ENCODE assay signal across 29 cellular contexts in the genomic region with DNA sequence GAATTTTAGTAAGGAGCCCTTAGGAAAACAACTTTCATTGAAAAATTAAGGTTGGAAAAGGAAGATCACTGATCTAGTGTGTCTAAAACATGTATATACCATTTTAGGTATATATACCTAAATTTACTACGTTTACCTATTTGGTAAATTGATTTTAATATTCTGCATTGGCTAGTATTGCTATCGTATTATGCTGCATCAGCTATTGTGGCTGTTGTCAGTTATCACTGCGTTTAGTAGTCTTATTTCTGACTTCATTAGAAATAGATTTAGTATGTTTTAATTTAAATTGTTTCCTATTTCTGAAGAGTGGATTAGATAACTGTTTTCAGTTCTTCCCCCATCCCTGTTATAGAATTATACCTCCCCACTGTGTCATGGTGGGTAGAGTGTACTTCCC.
"Had no signal": no experiment of that assay in that cellular context is flagged by ENCODE, and none has a peak within 500 bp of the region (broad histone marks: within the 10 kb centered on the region; RNA-seq: fewer than 3 reads in every experiment).

No MANE protein-coding gene starts in this region.

- FAIRE-seq: urothelium cell line had no signal

- H3K27ac Mint-ChIP-seq: stimulated activated effector memory CD8-positive, alpha-beta T cell treated with anti-CD3 and anti-CD28 coated beads, Interleukin-12 subunit alpha, Interleukin-12 subunit beta, amount 100 ng/mL, for 72 hours; stimulated activated memory B cell treated with anti-CD40 and anti-IgM and Interleukin-4, amounts not matched to agents 10 μg/mL and 1 μg/mL and 100 μg/mL, for 72 hours; stimulated activated naive B cell treated with anti-CD40 and anti-IgM and Interleukin-4, amounts not matched to agents 10 μg/mL and 1 μg/mL and 100 μg/mL, for 72 hours; stimulated activated naive CD8-positive, alpha-beta T cell treated with anti-CD3 and anti-CD28 coated beads, Interleukin-15, amount 100 ng/mL, for 72 hours; stimulated activated naive CD8-positive, alpha-beta T cell treated with anti-CD3 and anti-CD28 coated beads, Interleukin-15, Interleukin-2, amounts not matched to agents 100 ng/mL and 50 ng/mL, for 24 hours; type B pancreatic cell had no signal

- H3K36me3 ChIP-seq: stomach, suprapubic skin, thoracic aorta, thyroid gland, tibial artery, tibial nerve, transverse colon, upper lobe of left lung, upper lobe of right lung, uterus, vagina had no signal

- H3K4me3 Mint-ChIP-seq: stimulated activated effector memory CD8-positive, alpha-beta T cell treated with anti-CD3 and anti-CD28 coated beads, Interleukin-12 subunit alpha, Interleukin-12 subunit beta, amount 100 ng/mL, for 72 hours; stimulated activated memory B cell treated with anti-CD40 and anti-IgM and Interleukin-4, amounts not matched to agents 10 μg/mL and 1 μg/mL and 100 μg/mL, for 72 hours; stimulated activated naive B cell treated with anti-CD40 and anti-IgM and Interleukin-4, amounts not matched to agents 10 μg/mL and 1 μg/mL and 100 μg/mL, for 72 hours; stimulated activated naive CD8-positive, alpha-beta T cell treated with anti-CD3 and anti-CD28 coated beads, Interleukin-15, amount 100 ng/mL, for 72 hours; stimulated activated naive CD8-positive, alpha-beta T cell treated with anti-CD3 and anti-CD28 coated beads, Interleukin-15, Interleukin-2, amounts not matched to agents 100 ng/mL and 50 ng/mL, for 24 hours; type B pancreatic cell had no signal

- H3K27me3 Mint-ChIP-seq: stimulated activated memory B cell treated with anti-CD40 and anti-IgM and Interleukin-4, amounts not matched to agents 10 μg/mL and 1 μg/mL and 100 μg/mL, for 72 hours; stimulated activated naive B cell treated with anti-CD40 and anti-IgM and Interleukin-4, amounts not matched to agents 10 μg/mL and 1 μg/mL and 100 μg/mL, for 72 hours; stimulated activated naive CD8-positive, alpha-beta T cell treated with anti-CD3 and anti-CD28 coated beads, Interleukin-15, amount 100 ng/mL, for 72 hours; stimulated activated naive CD8-positive, alpha-beta T cell treated with anti-CD3 and anti-CD28 coated beads, Interleukin-15, Interleukin-2, amounts not matched to agents 100 ng/mL and 50 ng/mL, for 24 hours had no signal

- H3K4me1 ChIP-seq: stomach, suprapubic skin, testis, thyroid gland, tibial artery, tibial nerve, transverse colon, upper lobe of left lung, upper lobe of right lung, uterus had no signal

- ATAC-seq: stimulated activated effector memory CD8-positive, alpha-beta T cell treated with anti-CD3 and anti-CD28 coated beads, Interleukin-12 subunit alpha, Interleukin-12 subunit beta, amount 100 ng/mL, for 72 hours; stimulated activated memory B cell treated with anti-CD40 and anti-IgM and Interleukin-4, amounts not matched to agents 10 μg/mL and 1 μg/mL and 100 μg/mL, for 72 hours; stimulated activated naive B cell treated with anti-CD40 and anti-IgM and Interleukin-4, amounts not matched to agents 10 μg/mL and 1 μg/mL and 100 μg/mL, for 72 hours; stimulated activated naive CD8-positive, alpha-beta T cell treated with anti-CD3 and anti-CD28 coated beads, Interleukin-15, amount 100 ng/mL, for 72 hours; stimulated activated naive CD8-positive, alpha-beta T cell treated with anti-CD3 and anti-CD28 coated beads, Interleukin-15, Interleukin-2, amounts not matched to agents 100 U/mL and 50 U/mL, for 24 hours; upper lobe of right lung had no signal

- DNase-seq: stimulated activated CD4-positive, alpha-beta T cell treated with anti-CD3 and anti-CD28 coated beads, Interleukin-2, amount 100 ng/mL, for 48 hours; stimulated activated CD4-positive, alpha-beta T cell treated with anti-CD3 and anti-CD28 coated beads, Interleukin-4, amount 100 ng/mL, for 1 hour; stimulated activated CD4-positive, alpha-beta T cell treated with anti-CD3 and anti-CD28 coated beads, Interleukin-4, amount 100 ng/mL, for 24 hours; stimulated activated CD4-positive, alpha-beta T cell treated with anti-CD3 and anti-CD28 coated beads, Interleukin-4, amount 100 ng/mL, for 4 hours; stimulated activated CD8-positive, alpha-beta memory T cell treated with anti-CD3 and anti-CD28 coated beads, Interleukin-4, amount 100 ng/mL, for 48 hours; stimulated activated naive B cell treated with anti-CD40 and anti-IgM and Interleukin-4, amounts not matched to agents 10 μg/mL and 1 μg/mL and 100 μg/mL, for 72 hours; stimulated activated naive CD4-positive, alpha-beta T cell; stimulated activated naive CD4-positive, alpha-beta T cell treated with Interleukin-2 at 50 U/mL for 16 hours; stimulated activated naive CD8-positive, alpha-beta T cell treated with anti-CD3 and anti-CD28 coated beads, Interleukin-15, amount 100 ng/mL, for 72 hours; stimulated activated naive CD8-positive, alpha-beta T cell treated with anti-CD3 and anti-CD28 coated beads, Interleukin-15, Interleukin-2, amounts not matched to agents 100 U/mL and 50 U/mL, for 24 hours; stomach; substantia nigra; testis; thyroid gland; tibial artery; transverse colon; trophoblast cell; upper lobe of left lung; upper lobe of right lung; uterus had no signal

- H3K27ac ChIP-seq: stomach, suprapubic skin, testis, thoracic aorta, thyroid gland, tibial artery, tibial nerve, transverse colon, upper lobe of left lung, upper lobe of right lung, uterus, vagina had no signal

- H3K9me3 ChIP-seq: suprapubic skin, testis, thoracic aorta, thyroid gland, tibial artery, uterus, vagina had no signal

- H3K36me3 Mint-ChIP-seq: stimulated activated effector memory CD8-positive, alpha-beta T cell treated with anti-CD3 and anti-CD28 coated beads, Interleukin-12 subunit alpha, Interleukin-12 subunit beta, amount 100 ng/mL, for 72 hours; stimulated activated memory B cell treated with anti-CD40 and anti-IgM and Interleukin-4, amounts not matched to agents 10 μg/mL and 1 μg/mL and 100 μg/mL, for 72 hours; stimulated activated naive B cell treated with anti-CD40 and anti-IgM and Interleukin-4, amounts not matched to agents 10 μg/mL and 1 μg/mL and 100 μg/mL, for 72 hours had no signal

- H3K4me3 ChIP-seq: stomach, suprapubic skin, testis, thoracic aorta, thyroid gland, tibial artery, tibial nerve, transverse colon, upper lobe of left lung, upper lobe of right lung, uterus, vagina had no signal

- H3K27me3 ChIP-seq: stomach, suprapubic skin, testis, thyroid gland, tibial nerve, transverse colon, upper lobe of left lung, upper lobe of right lung, uterus, vagina had no signal

- H3K4me1 Mint-ChIP-seq: stimulated activated effector memory CD8-positive, alpha-beta T cell treated with anti-CD3 and anti-CD28 coated beads, Interleukin-12 subunit alpha, Interleukin-12 subunit beta, amount 100 ng/mL, for 72 hours; stimulated activated memory B cell treated with anti-CD40 and anti-IgM and Interleukin-4, amounts not matched to agents 10 μg/mL and 1 μg/mL and 100 μg/mL, for 72 hours; stimulated activated naive B cell treated with anti-CD40 and anti-IgM and Interleukin-4, amounts not matched to agents 10 μg/mL and 1 μg/mL and 100 μg/mL, for 72 hours; stimulated activated naive CD8-positive, alpha-beta T cell treated with anti-CD3 and anti-CD28 coated beads, Interleukin-15, amount 100 ng/mL, for 72 hours had no signal
